Comparison of ENCODE assay signal across 17 cellular contexts in genomic region chr17:45263477-45263860, GRCh38. TPM values are rescaled to one million over a fixed set of nuclear protein-coding genes. Genes with fewer than 3 reads are reported as not detected.
DNase-seq lines count a peak whose midpoint lies in the region; ATAC-seq, FAIRE-seq and TF ChIP-seq lines count a peak whose summit lies in the region.
"Had no signal": no experiment of that assay in that cellular context is flagged by ENCODE, and none has a peak within 500 bp of the region (broad histone marks: within the 10 kb centered on the region; RNA-seq: fewer than 3 reads in every experiment).

No MANE protein-coding gene starts in this region.

- WGBS in GM12878 (ENCODE audit: insufficient coverage, insufficient replicate concordance, low lambda C conversion rate, missing lambda C conversion rate), result 96% methylated on average over 7 of the region's 7 CpGs
- WGBS in mesenchymal stem cell, result 92% methylated on average over 7 of the region's 7 CpGs

- H2BK15ac ChIP-seq in mesenchymal stem cell (ENCODE audit: low read depth, poor library complexity, severe bottlenecking), result no peak overlapping the region

- H3K9me3 ChIP-seq in breast epithelium (no peaks in the 10 kb centered on the region), GM12878 (replicated peaks; ENCODE audit: control insufficient read depth, insufficient read depth, low read length) (no peaks in the 10 kb centered on the region), mesenchymal stem cell (ENCODE audit: control insufficient read depth, low read length) (no peaks in the 10 kb centered on the region), upper lobe of right lung (no peaks in the 10 kb centered on the region)
- H3K9me3 ChIP-seq: left lung had no signal

- no peak overlapping the region for H3K4me3 Mint-ChIP-seq in MCF 10A (ENCODE audit: unreplicated experiment)

- H2BK120ac ChIP-seq in mesenchymal stem cell (ENCODE audit: low read depth, low read length), result no peak overlapping the region

- peak overlapping the region; percentile 62 for H2AK5ac ChIP-seq in mesenchymal stem cell (ENCODE audit: low read length, severe bottlenecking)

- POLR2A ChIA-PET in MCF 10A (lab: Yijun Ruan, JAX) (interaction anchor here (0.8 kb wide), 1 partner anchor 15 kb away, joined by 3 read pairs; no protein-coding TSS in a partner anchor), GM12878 (lab: Charles Lee) (interaction anchor here (1.3 kb wide), 1 partner anchor 15 kb away, joined by 3 read pairs; no protein-coding TSS in a partner anchor)

- H4K91ac ChIP-seq in mesenchymal stem cell (ENCODE audit: low read length), result no peak overlapping the region

- no peak overlapping the region for H2BK12ac ChIP-seq in mesenchymal stem cell (ENCODE audit: low read length in 2 of 2)

- no peak overlapping the region for H2BK5ac ChIP-seq in mesenchymal stem cell (ENCODE audit: low read depth, low read length, poor library complexity, severe bottlenecking)

- SMC1A ChIA-PET in GM12878 (lab: Charles Lee; ENCODE audit: uncharacterized antibody, unreplicated experiment), result interaction anchor here (1.5 kb wide), 1 partner anchor 15 kb away, joined by 3 read pairs; no protein-coding TSS in a partner anchor

- in situ Hi-C loops in GM12878 (cut with MboI), result loop anchor here (25.0 kb wide), 1 partner anchor 349 kb away; no protein-coding TSS in a partner anchor

- no peaks in the 10 kb centered on the region for H3K4me1 Mint-ChIP-seq in MCF 10A (ENCODE audit: insufficient read depth, unreplicated experiment)

- H3K27me3 ChIP-seq in breast epithelium (no peaks in the 10 kb centered on the region), GM12878 (replicated peaks in 1 of 2; ENCODE audit: control insufficient read depth in 2 of 2, insufficient read depth in 2 of 2, low read length in 1 of 2) (no peaks in the 10 kb centered on the region), mesenchymal stem cell (ENCODE audit: control insufficient read depth in 1 of 2, insufficient read depth in 1 of 2, low read length in 2 of 2) (peaks cover 0 to 37% of the 10 kb centered on the region in 2 experiments), upper lobe of right lung (no peaks in the 10 kb centered on the region)
- H3K27me3 ChIP-seq: left lung had no signal

- TF ChIP-seq RAD21 in GM12878 (IDR thresholded peaks at IDR 0.05; ENCODE audit: insufficient read depth, low read depth, low read length), result no peak

- no peak overlapping the region for H3K14ac ChIP-seq in mesenchymal stem cell (ENCODE audit: low read length in 2 of 2)

- H2AFZ ChIP-seq in GM12878 (ENCODE audit: control insufficient read depth, low read depth, low read length), result no peak overlapping the region
- H2AFZ ChIP-seq in mesenchymal stem cell (ENCODE audit: low read depth, low read length), result no peak overlapping the region

- H3K79me2 ChIP-seq in GM12878 (ENCODE audit: control insufficient read depth, insufficient read depth, low read length), result no peaks in the 10 kb centered on the region

- no peak for FAIRE-seq in GM12878 (lab: Jason Lieb, UNC)

- TF ChIP-seq POLR2A in breast epithelium (IDR thresholded peaks at IDR 0.05), result no peak
- peak; percentile 60 for TF ChIP-seq POLR2A in GM12878 (IDR thresholded peaks at IDR 0.05; ENCODE audit: low read depth, low read length)

- BruUV-seq in MCF 10A (replicated peaks; lab: Mats Ljungman, UMichigan) (no TSS peak), GM12878 (replicated peaks; lab: Mats Ljungman, UMichigan) (no TSS peak)

- no peak overlapping the region for H3K4me2 ChIP-seq in GM12878 (ENCODE audit: control insufficient read depth, insufficient read depth)
- H3K4me2 ChIP-seq in mesenchymal stem cell (ENCODE audit: low read length, poor library complexity, severe bottlenecking), result no peak overlapping the region
- H3K4me2 ChIP-seq: smooth muscle cell had no signal

- no peak overlapping the region for H3K27ac Mint-ChIP-seq in MCF 10A (ENCODE audit: low read depth, unreplicated experiment)

- RAD21 ChIA-PET in GM12878 (lab: Charles Lee; ENCODE audit: unreplicated experiment), result interaction anchor here (1.2 kb wide), 1 partner anchor 15 kb away, joined by 3 read pairs; no protein-coding TSS in a partner anchor

- peak overlapping the region; percentile 44 to 75 for H3K27ac ChIP-seq in breast epithelium
- H3K27ac ChIP-seq in GM12878 (ENCODE audit: control insufficient read depth, insufficient read depth), result no peak overlapping the region
- peak overlapping the region; percentile 57 for H3K27ac ChIP-seq in mesenchymal stem cell (ENCODE audit: low read length, poor library complexity, severe bottlenecking)
- H3K27ac ChIP-seq in upper lobe of right lung, result no peak overlapping the region

- DNase-seq in breast epithelium (ENCODE audit: low spot score in 2 of 2), result no peak
- DNase-seq in MCF 10A (ENCODE audit: unreplicated experiment), result no peak
- no peak for DNase-seq in GM12878 (ENCODE audit: low read depth, low spot score)
- no peak for DNase-seq in mesenchymal stem cell
- DNase-seq in upper lobe of right lung, result peak; percentile 61
- no peak for DNase-seq in germinal center (ENCODE audit: low spot score)
- DNase-seq in DMS53 treated with DMSO at 0.1 percent for 48 hours (lab: John Stamatoyannopoulos, UW; ENCODE audit: unreplicated experiment), result no peak
- DNase-seq: DMS 273 treated with DMSO at 0.1 percent for 48 hours; left lung; NCI-H2171 treated with DMSO at 0.1 percent for 48 hours; NK-92 treated with Interleukin-12 subunit alpha and Interleukin-12 subunit beta, amount 100 ng/mL, for 24 hours had no signal

- intact Hi-C loops in breast epithelium (cut with DNase I; ENCODE audit: low total_unique reads), result no loop called here
- intact Hi-C loops in MCF 10A (cut with micrococcal nuclease), result no loop called here
- intact Hi-C loops in GM12878 (cut with micrococcal nuclease; ENCODE audit: unreplicated experiment), result no loop called here
- intact Hi-C loops in upper lobe of right lung (cut with DNase I), result no loop called here

- H3K4me3 ChIP-seq in breast epithelium (no peak overlapping the region), GM12878 (no peak overlapping the region), mesenchymal stem cell (ENCODE audit: insufficient read depth in 1 of 2, low read depth in 1 of 2, low read length in 2 of 2) (no peak overlapping the region), upper lobe of right lung (no peak overlapping the region)
- H3K4me3 ChIP-seq: coronary artery, left lung, smooth muscle cell had no signal

- H3K36me3 ChIP-seq in breast epithelium (no peaks in the 10 kb centered on the region), GM12878 (ENCODE audit: control insufficient read depth in 2 of 2, insufficient read depth in 2 of 2, low read length in 1 of 2) (peaks cover 22 to 32% of the 10 kb centered on the region in 2 experiments), mesenchymal stem cell (ENCODE audit: control insufficient read depth in 1 of 2, insufficient read depth in 2 of 2, low read depth in 1 of 2, low read length in 2 of 2) (peaks cover 41 to 69% of the 10 kb centered on the region in 2 experiments), upper lobe of right lung (peaks cover 47% of the 10 kb centered on the region)

- no peak overlapping the region for H3K4ac ChIP-seq in mesenchymal stem cell (ENCODE audit: low read depth in 1 of 2, low read length in 2 of 2)

- no peak for TF ChIP-seq CTCF in breast epithelium (IDR thresholded peaks at IDR 0.05)
- TF ChIP-seq CTCF in MCF 10A (IDR thresholded peaks at IDR 0.05; ENCODE audit: unreplicated experiment), result no peak
- TF ChIP-seq CTCF in GM12878 (IDR thresholded peaks at IDR 0.05 in 2 of 3, conservative IDR thresholded peaks at IDR 0.05 in 1 of 3; ENCODE audit: control insufficient read depth in 2 of 3, extremely low read depth in 1 of 3, insufficient read depth in 1 of 3, low read depth in 3 of 3, low read length in 3 of 3), result no peak
- TF ChIP-seq CTCF in upper lobe of right lung (IDR thresholded peaks at IDR 0.05), result no peak

- 0 out of 2 replicates have a peak, but pooled peaks cover 2% of the 10 kb centered on the region for H4K20me1 ChIP-seq in GM12878 (ENCODE audit: control insufficient read depth, insufficient read depth)

- H3K9ac ChIP-seq in GM12878 (ENCODE audit: control insufficient read depth, insufficient read depth, low read length), result no peak overlapping the region
- H3K9ac ChIP-seq in mesenchymal stem cell (ENCODE audit: low read length), result no peak overlapping the region

- H3K79me1 ChIP-seq in mesenchymal stem cell (replicated peaks; ENCODE audit: low read length, poor library complexity, severe bottlenecking), result peaks cover 8% of the 10 kb centered on the region

- CTCF ChIA-PET in MCF 10A (lab: Yijun Ruan, JAX) (interaction anchor here (0.5 to 1.5 kb wide), 4 partner anchors 14 to 131 kb away, joined by 3 to 7 read pairs (median 3); partner anchors contain the start of gene PLCD3), GM12878 (lab: Yijun Ruan, JAX) (interaction anchor here (1.2 to 1.6 kb wide), 3 partner anchors 8 to 128 kb away, joined by 3 to 6 read pairs (median 4); partner anchors contain the start of gene ACBD4)

- ATAC-seq in GM12878 (no peak), upper lobe of right lung (no peak), HG03571 (IDR thresholded peaks at IDR 0.05; ENCODE audit: unreplicated experiment) (no peak)

- H3K36me3 Mint-ChIP-seq in MCF 10A (ENCODE audit: insufficient read depth, unreplicated experiment), result peaks cover 46% of the 10 kb centered on the region

- no peaks in the 10 kb centered on the region for H3K9me3 Mint-ChIP-seq in MCF 10A (ENCODE audit: unreplicated experiment)
- H3K9me3 Mint-ChIP-seq: neural crest cell had no signal

- no peak overlapping the region for H3K23ac ChIP-seq in mesenchymal stem cell (ENCODE audit: low read length in 2 of 2)

- no peak overlapping the region for H4K8ac ChIP-seq in mesenchymal stem cell (ENCODE audit: low read length)

- H3K4me1 ChIP-seq in breast epithelium (peaks cover 12% of the 10 kb centered on the region in 2 donors), GM12878 (ENCODE audit: control insufficient read depth, insufficient read depth, low read length) (peaks cover 17% of the 10 kb centered on the region), mesenchymal stem cell (ENCODE audit: control insufficient read depth, insufficient read depth, low read depth, low read length) (peaks cover 61% of the 10 kb centered on the region), upper lobe of right lung (peaks cover 14% of the 10 kb centered on the region)

- H3K18ac ChIP-seq in mesenchymal stem cell (ENCODE audit: low read depth in 1 of 2, low read length in 2 of 2), result no peak overlapping the region

- TF ChIP-seq EP300 in GM12878 (IDR thresholded peaks at IDR 0.05; ENCODE audit: borderline replicate concordance in 1 of 2, control insufficient read depth in 1 of 2, low read depth in 2 of 2, low read length in 2 of 2), result no peak

- H3K27me3 Mint-ChIP-seq in MCF 10A (ENCODE audit: insufficient read depth, unreplicated experiment), result no peaks in the 10 kb centered on the region

RNA-seq across cellular contexts. Expression of gene SPATA32, which starts 1.6 kb away (rescaled TPM):
- total RNA-seq in breast epithelium, result under 1 TPM in 1 of 3 donors, not detected in 2; 0.44 TPM
- total RNA-seq in MCF 10A (2022), result not detected in 2 replicates
- 0.24 TPM in 1 of 2 replicates, not detected in the other for total RNA-seq in GM12878 (2013; cell fraction: nucleolus; rRNA removed)
- 0.11 TPM in 1 of 2 replicates, not detected in the other for total RNA-seq in GM12878 (2014; rRNA removed)
- total RNA-seq in GM12878 (2014; rRNA removed; fragmentation: Illumina TruSeq; extraction: Trizol), result not detected in 2 replicates
- total RNA-seq in GM12878 (2021), result 0.13 and 0.21 TPM in 2 replicates
- 0.24 TPM for polyA plus RNA-seq in GM12878 (2011; ENCODE audit: low read depth)
- 0.03 TPM in 1 of 2 replicates, not detected in the other for polyA plus RNA-seq in GM12878 (2011; rRNA removed)
- not detected in 2 replicates for polyA plus RNA-seq in GM12878 (2011; cell fraction: cytosol; rRNA removed)
- polyA plus RNA-seq in GM12878 (2011; cell fraction: nucleus; rRNA removed), result 0.06 and 0.10 TPM in 2 replicates
- 0.29 and 0.32 TPM in 2 replicates for polyA plus RNA-seq in GM12878 (2012)
- not detected in 2 replicates for polyA plus RNA-seq in GM12878 (2014; fragmentation: Illumina TruSeq; extraction: Trizol)
- polyA plus RNA-seq in GM12878 (2014; fragmentation: Nextera tagmentation; extraction: Ambion mirVana), result under 1 TPM; 0.11 to 0.13 TPM
- 0.06 TPM in 1 of 2 replicates, not detected in the other for polyA plus RNA-seq in GM12878 (2014; rRNA removed)
- under 1 TPM in 1 of 2 experiments, not detected in 1; 0.35 TPM for polyA plus RNA-seq in GM12878 (2016; fragmentation: Nextera tagmentation; extraction: Ambion mirVana)
- polyA minus RNA-seq in GM12878 (2011; rRNA and poly(A)+ RNA removed), result not detected in 2 replicates
- polyA minus RNA-seq in GM12878 (2011; cell fraction: cytosol; rRNA and poly(A)+ RNA removed), result not detected in 2 replicates
- polyA minus RNA-seq in GM12878 (2011; cell fraction: nucleus; rRNA and poly(A)+ RNA removed), result not detected in 2 replicates
- polyA plus RNA-seq in mesenchymal stem cell (2013, experiment 1 of 2), result not detected
- not detected for polyA plus RNA-seq in mesenchymal stem cell (2013, experiment 2 of 2)
- total RNA-seq in upper lobe of right lung, result not detected
- total RNA-seq: epithelial cell of proximal tubule, left lung, smooth muscle cell, temporal lobe had no signal
- polyA plus RNA-seq: smooth muscle cell had no signal

RNA-seq across cellular contexts. Expression of gene FMNL1, which starts 41.8 kb away (rescaled TPM):
- total RNA-seq in breast epithelium, result 10 to 100 TPM in 2 of 3 donors, 1 to 10 TPM in 1; 9.2 to 31.2 (median 10.8) TPM
- total RNA-seq in MCF 10A (2022), result 28.1 and 35.8 TPM in 2 replicates
- total RNA-seq in GM12878 (2013; cell fraction: nucleolus; rRNA removed), result 71.5 and 77.3 TPM in 2 replicates
- 19.2 and 22.6 TPM in 2 replicates for total RNA-seq in GM12878 (2014; rRNA removed)
- total RNA-seq in GM12878 (2014; rRNA removed; fragmentation: Illumina TruSeq; extraction: Trizol), result 17.0 and 18.5 TPM in 2 replicates
- 99.2 and 108 TPM in 2 replicates for total RNA-seq in GM12878 (2021)
- 36.3 TPM for polyA plus RNA-seq in GM12878 (2011; ENCODE audit: low read depth)
- 7.7 and 11.5 TPM in 2 replicates for polyA plus RNA-seq in GM12878 (2011; rRNA removed)
- polyA plus RNA-seq in GM12878 (2011; cell fraction: cytosol; rRNA removed), result 15.8 and 17.6 TPM in 2 replicates
- polyA plus RNA-seq in GM12878 (2011; cell fraction: nucleus; rRNA removed), result 109 and 161 TPM in 2 replicates
- 75.5 and 83.6 TPM in 2 replicates for polyA plus RNA-seq in GM12878 (2012)
- 18.4 and 53.7 TPM in 2 replicates for polyA plus RNA-seq in GM12878 (2014; fragmentation: Illumina TruSeq; extraction: Trizol)
- polyA plus RNA-seq in GM12878 (2014; fragmentation: Nextera tagmentation; extraction: Ambion mirVana), result 1 to 10 TPM; 3.3 to 3.5 TPM
- polyA plus RNA-seq in GM12878 (2014; rRNA removed), result 52.2 and 65.7 TPM in 2 replicates
- polyA plus RNA-seq in GM12878 (2016; fragmentation: Nextera tagmentation; extraction: Ambion mirVana), result 10 to 100 TPM; 11.7 to 20.5 TPM
- 15.3 and 20.4 TPM in 2 replicates for polyA minus RNA-seq in GM12878 (2011; rRNA and poly(A)+ RNA removed)
- polyA minus RNA-seq in GM12878 (2011; cell fraction: cytosol; rRNA and poly(A)+ RNA removed), result 18.3 and 18.7 TPM in 2 replicates
- 21.4 and 41.3 TPM in 2 replicates for polyA minus RNA-seq in GM12878 (2011; cell fraction: nucleus; rRNA and poly(A)+ RNA removed)
- polyA plus RNA-seq in mesenchymal stem cell (2013, experiment 1 of 2), result 0.97 TPM
- 0.99 TPM for polyA plus RNA-seq in mesenchymal stem cell (2013, experiment 2 of 2)
- total RNA-seq in upper lobe of right lung, result 62.3 TPM

RNA-seq across cellular contexts. Expression of gene MAP3K14, which starts 53.4 kb away (rescaled TPM):
- total RNA-seq in breast epithelium (10 to 100 TPM in 1 of 3 donors, 1 to 10 TPM in 2; 4.3 to 12.3 (median 6.9) TPM), MCF 10A (2022) (5.3 and 9.2 TPM in 2 replicates), GM12878 (2014; rRNA removed) (18.0 and 21.2 TPM in 2 replicates), GM12878 (2014; rRNA removed; fragmentation: Illumina TruSeq; extraction: Trizol) (7.5 and 9.3 TPM in 2 replicates), GM12878 (2021) (33.3 and 35.9 TPM in 2 replicates), upper lobe of right lung (9.9 TPM)
- 26.9 and 29.0 TPM in 2 replicates for total RNA-seq in GM12878 (2013; cell fraction: nucleolus; rRNA removed)
- 7.5 TPM for polyA plus RNA-seq in GM12878 (2011; ENCODE audit: low read depth)
- polyA plus RNA-seq in GM12878 (2011; rRNA removed) (4.8 and 12.4 TPM in 2 replicates), GM12878 (2014; fragmentation: Illumina TruSeq; extraction: Trizol) (6.7 and 18.2 TPM in 2 replicates), GM12878 (2014; fragmentation: Nextera tagmentation; extraction: Ambion mirVana) (1 to 10 TPM; 2.1 to 4.5 TPM), GM12878 (2014; rRNA removed) (23.9 and 24.4 TPM in 2 replicates), GM12878 (2016; fragmentation: Nextera tagmentation; extraction: Ambion mirVana) (10 to 100 TPM; 23.2 to 25.1 TPM)
- 16.6 and 19.6 TPM in 2 replicates for polyA plus RNA-seq in GM12878 (2011; cell fraction: cytosol; rRNA removed)
- 24.6 and 35.3 TPM in 2 replicates for polyA plus RNA-seq in GM12878 (2011; cell fraction: nucleus; rRNA removed)
- polyA plus RNA-seq in GM12878 (2012), result 17.1 and 17.4 TPM in 2 replicates
- 9.2 and 17.2 TPM in 2 replicates for polyA minus RNA-seq in GM12878 (2011; rRNA and poly(A)+ RNA removed)
- polyA minus RNA-seq in GM12878 (2011; cell fraction: cytosol; rRNA and poly(A)+ RNA removed), result 6.3 and 8.7 TPM in 2 replicates
- 5.9 and 10.3 TPM in 2 replicates for polyA minus RNA-seq in GM12878 (2011; cell fraction: nucleus; rRNA and poly(A)+ RNA removed)
- polyA plus RNA-seq in mesenchymal stem cell (2013, experiment 1 of 2), result 1.1 TPM
- 1.4 TPM for polyA plus RNA-seq in mesenchymal stem cell (2013, experiment 2 of 2)

Comparison
In these comparisons a context has a peak if more than half of its experiments do, and no peak if none do; other contexts are left out.
1. H3K27ac ChIP-seq: peak in breast epithelium (2 of 2) and mesenchymal stem cell (single experiment); none in GM12878 (single experiment) and upper lobe of right lung (single experiment).